ENCODE assay signal across 13 cellular contexts in genomic region chr9:374726-375125, GRCh38.
DNase-seq lines count a peak whose midpoint lies in the region; ATAC-seq and TF ChIP-seq lines count a peak whose summit lies in the region.
"Had no signal": no experiment of that assay in that cellular context is flagged by ENCODE, and none has a peak within 500 bp of the region (broad histone marks: within the 10 kb centered on the region; RNA-seq: fewer than 3 reads in every experiment).

No MANE protein-coding gene starts in this region.

- in situ Hi-C loops in GM13976 (cut with MboI; ENCODE audit: low sequenced_read_pairs, unreplicated experiment) = no loop called here
- in situ Hi-C loops in HAP-1 (cut with MboI; ENCODE audit: low sequenced_read_pairs) = no loop called here

- H3K9me3 Mint-ChIP-seq in type B pancreatic cell (no peaks in the 10 kb centered on the region), WTC11 (no peaks in the 10 kb centered on the region)
- H3K9me3 Mint-ChIP-seq: CD14-positive monocyte; CD8-positive, alpha-beta memory T cell had no signal

- H3K36me3 Mint-ChIP-seq in type B pancreatic cell = no peaks in the 10 kb centered on the region
- H3K36me3 Mint-ChIP-seq in WTC11 = no peaks in the 10 kb centered on the region

- H3K4me3 Mint-ChIP-seq in type B pancreatic cell = no peak overlapping the region
- no peak overlapping the region for H3K4me3 Mint-ChIP-seq in WTC11
- H3K4me3 Mint-ChIP-seq: CD14-positive monocyte; CD8-positive, alpha-beta memory T cell had no signal

- no peaks in the 10 kb centered on the region for H3K27me3 ChIP-seq in HAP-1 (ENCODE audit: low read depth)

- no peak overlapping the region for H3K4me3 ChIP-seq in HAP-1
- H3K4me3 ChIP-seq: GM23248 had no signal

- no peaks in the 10 kb centered on the region for H3K4me1 ChIP-seq in HAP-1

- H3K4me1 Mint-ChIP-seq in type B pancreatic cell (ENCODE audit: unreplicated experiment) = peaks cover 18% of the 10 kb centered on the region
- peaks cover 12% of the 10 kb centered on the region for H3K4me1 Mint-ChIP-seq in WTC11
- H3K4me1 Mint-ChIP-seq: CD14-positive monocyte had no signal

- CTCF ChIA-PET in WTC11 (lab: Charles Lee) = no interaction called here

- H3K36me3 ChIP-seq in HAP-1 (replicated peaks) = no peaks in the 10 kb centered on the region

- no peak for TF ChIP-seq CTCF in type B pancreatic cell (conservative IDR thresholded peaks at IDR 0.05)
- no peak for TF ChIP-seq CTCF in WTC11 (IDR thresholded peaks at IDR 0.05)
- no peak for TF ChIP-seq CTCF in GM13976 (IDR thresholded peaks at IDR 0.05; ENCODE audit: borderline replicate concordance, control extremely low read depth, extremely low read depth, insufficient read depth, missing control alignments)

- peak overlapping the region; percentile 43 for H3K27ac Mint-ChIP-seq in type B pancreatic cell
- no peak overlapping the region for H3K27ac Mint-ChIP-seq in WTC11
- H3K27ac Mint-ChIP-seq: CD14-positive monocyte had no signal

- H3K27me3 Mint-ChIP-seq in type B pancreatic cell (no peaks in the 10 kb centered on the region), WTC11 (ENCODE audit: low read depth) (no peaks in the 10 kb centered on the region)
- H3K27me3 Mint-ChIP-seq: CD8-positive, alpha-beta memory T cell had no signal

- POLR2A ChIA-PET in WTC11 (lab: Charles Lee) = no interaction called here

- ATAC-seq in WTC11 = no peak

- H3K9me3 ChIP-seq in HAP-1 = no peaks in the 10 kb centered on the region
- H3K9me3 ChIP-seq: Caco-2 had no signal

- DNase-seq in NCI-H82 (lab: John Stamatoyannopoulos, UW) (peak; percentile 44), NCI-H82 treated with DMSO at 0.1 percent for 48 hours (lab: John Stamatoyannopoulos, UW; ENCODE audit: unreplicated experiment) (no peak), NCI-H524 (lab: John Stamatoyannopoulos, UW) (peak; percentile 77 to 91), myocyte (ENCODE audit: low read depth) (peak; percentile 86), type B pancreatic cell (ENCODE audit: extremely low spot score, unreplicated experiment) (no peak), WTC11 (ENCODE audit: low spot score) (no peak), GM13976 (ENCODE audit: low spot score) (no peak), HAP-1 (ENCODE audit: low spot score in 2 of 2) (no peak)
- DNase-seq: Caco-2; CD8-positive, alpha-beta memory T cell; GM23248; H7 had no signal

TF ChIP-seq in WTC11, 78 proteins besides CTCF, POLR2A, EP300 and RAD21:
- no peak for TF ChIP-seq HMGA2 (CRISPR knock-in tag; IDR thresholded peaks at IDR 0.05)
- TF ChIP-seq SOX15 (CRISPR knock-in tag; IDR thresholded peaks at IDR 0.05) = no peak
- TF ChIP-seq NFE2L1 (CRISPR knock-in tag; IDR thresholded peaks at IDR 0.05) = no peak
- TF ChIP-seq JAZF1 (CRISPR knock-in tag; IDR thresholded peaks at IDR 0.05) = no peak
- TF ChIP-seq STAT6 (CRISPR knock-in tag; conservative IDR thresholded peaks at IDR 0.05; ENCODE audit: low read depth) = no peak
- TF ChIP-seq ZNF396 (CRISPR knock-in tag; IDR thresholded peaks at IDR 0.05; ENCODE audit: borderline replicate concordance) = no peak
- no peak for TF ChIP-seq OVOL2 (CRISPR knock-in tag; IDR thresholded peaks at IDR 0.05; ENCODE audit: borderline replicate concordance)
- no peak for TF ChIP-seq RORB (CRISPR knock-in tag; IDR thresholded peaks at IDR 0.05)
- TF ChIP-seq ZNF263 (CRISPR knock-in tag; IDR thresholded peaks at IDR 0.05; ENCODE audit: low read depth) = no peak
- no peak for TF ChIP-seq ZMAT4 (CRISPR knock-in tag; IDR thresholded peaks at IDR 0.05)
- no peak for TF ChIP-seq E2F1 (CRISPR knock-in tag; IDR thresholded peaks at IDR 0.05)
- TF ChIP-seq FOXP1 (CRISPR knock-in tag; IDR thresholded peaks at IDR 0.05; ENCODE audit: borderline replicate concordance) = no peak
- no peak for TF ChIP-seq MXD4 (CRISPR knock-in tag; IDR thresholded peaks at IDR 0.05; ENCODE audit: borderline replicate concordance)
- no peak for TF ChIP-seq NFYB (CRISPR knock-in tag; conservative IDR thresholded peaks at IDR 0.05; ENCODE audit: low read depth)
- TF ChIP-seq ETV6 (CRISPR knock-in tag; IDR thresholded peaks at IDR 0.05) = no peak
- TF ChIP-seq PREB (CRISPR knock-in tag; IDR thresholded peaks at IDR 0.05; ENCODE audit: borderline replicate concordance) = no peak
- no peak for TF ChIP-seq ZNF121 (CRISPR knock-in tag; IDR thresholded peaks at IDR 0.05)

Comparison
In these comparisons a context has a peak if more than half of its experiments do, and no peak if none do; other contexts are left out.
1. DNase-seq: peak in NCI-H82 (single experiment), NCI-H524 (2 of 2) and myocyte (single experiment); none in NCI-H82 treated with DMSO at 0.1 percent for 48 hours (single experiment), type B pancreatic cell (single experiment), WTC11 (single experiment), GM13976 (single experiment) and HAP-1 (0 of 2).